ENCODE assay signal across 1 cellular context in the genomic region with DNA sequence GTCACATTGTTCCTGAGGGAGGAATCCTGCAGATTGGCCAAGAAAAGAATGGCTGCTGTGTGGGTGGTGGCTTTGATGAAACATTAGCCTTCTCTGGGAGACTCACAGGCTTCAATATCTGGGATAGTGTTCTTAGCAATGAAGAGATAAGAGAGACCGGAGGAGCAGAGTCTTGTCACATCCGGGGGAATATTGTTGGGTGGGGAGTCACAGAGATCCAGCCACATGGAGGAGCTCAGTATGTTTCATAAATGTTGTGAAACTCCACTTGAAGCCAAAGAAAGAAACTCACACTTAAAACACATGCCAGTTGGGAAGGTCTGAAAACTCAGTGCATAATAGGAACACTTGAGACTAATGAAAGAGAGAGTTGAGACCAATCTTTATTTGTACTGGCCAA.
TF ChIP-seq lines count a peak whose summit lies in the region.

No MANE protein-coding gene starts in this region.

TF ChIP-seq in endothelial cell of umbilical vein, 7 proteins besides CTCF, POLR2A, EP300 and RAD21:
- TF ChIP-seq FOS (IDR thresholded peaks at IDR 0.05; ENCODE audit: borderline replicate concordance, insufficient read depth, low read length), result no peak
- TF ChIP-seq MYC (IDR thresholded peaks at IDR 0.05; ENCODE audit: low read depth, low read length), result no peak
- no peak for TF ChIP-seq JUN (IDR thresholded peaks at IDR 0.05; ENCODE audit: borderline replicate concordance, insufficient read depth, insufficient read length, low read depth)
- no peak for TF ChIP-seq GATA2 (IDR thresholded peaks at IDR 0.05; ENCODE audit: insufficient read depth, insufficient read length, low read depth, low read length)
- no peak for TF ChIP-seq POLR2AphosphoS5 (IDR thresholded peaks at IDR 0.05; ENCODE audit: insufficient read depth, low read depth, low read length)
- no peak for TF ChIP-seq EZH2 (IDR thresholded peaks at IDR 0.05; ENCODE audit: borderline replicate concordance, low read depth, low read length, severe bottlenecking)
- TF ChIP-seq, protein P1, sequence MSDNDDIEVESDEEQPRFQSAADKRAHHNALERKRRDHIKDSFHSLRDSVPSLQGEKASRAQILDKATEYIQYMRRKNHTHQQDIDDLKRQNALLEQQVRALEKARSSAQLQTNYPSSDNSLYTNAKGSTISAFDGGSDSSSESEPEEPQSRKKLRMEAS (IDR thresholded peaks at IDR 0.05; ENCODE audit: insufficient read depth, insufficient read length), result no peak
